Comparison of ENCODE assay signal across 8 cellular contexts in genomic region chr9:35736201-35736633, GRCh38. TPM values are rescaled to one million over a fixed set of nuclear protein-coding genes. Genes with fewer than 3 reads are reported as not detected.
A peak's percentile ranks its signal among the peaks of the same experiment; 100 is the strongest.
DNase-seq lines count a peak whose midpoint lies in the region; ATAC-seq, FAIRE-seq and TF ChIP-seq lines count a peak whose summit lies in the region.

No MANE protein-coding gene starts in this region.

- H3K4me1 Mint-ChIP-seq in activated CD4-positive, alpha-beta memory T cell treated with anti-CD3 and anti-CD28 coated beads, Interleukin-2, amount 10 ng/mL, durations not matched to agents 7 days and 5 days: peaks cover 23% of the 10 kb centered on the region
- peaks cover 12 to 26% (median 16%) of the 10 kb centered on the region in 3 donors for H3K4me1 Mint-ChIP-seq in naive B cell

- ATAC-seq in HG02610 (IDR thresholded peaks at IDR 0.05; ENCODE audit: unreplicated experiment): peak; percentile 21
- no peak for ATAC-seq in naive B cell (ENCODE audit: low read depth in 2 of 2)

- no peak overlapping the region for H3K4me3 Mint-ChIP-seq in activated CD4-positive, alpha-beta memory T cell treated with anti-CD3 and anti-CD28 coated beads, Interleukin-2, amount 10 ng/mL, durations not matched to agents 7 days and 5 days
- peak overlapping the region in 2 of 8 donors; percentile 71 to 76 for H3K4me3 Mint-ChIP-seq in naive B cell

- H3K27me3 Mint-ChIP-seq in activated CD4-positive, alpha-beta memory T cell treated with anti-CD3 and anti-CD28 coated beads, Interleukin-2, amount 10 ng/mL, durations not matched to agents 7 days and 5 days: no peaks in the 10 kb centered on the region
- H3K27me3 Mint-ChIP-seq in naive B cell: no peaks in the 10 kb centered on the region

- peak overlapping the region; percentile 14 for H3K27ac ChIP-seq in endothelial cell of umbilical vein (ENCODE audit: insufficient read depth, low read depth, low read length)
- H3K27ac ChIP-seq in uterus: peak overlapping the region in 1 of 2 donors; percentile 10

- BruUV-seq in endothelial cell of umbilical vein (replicated peaks; lab: Mats Ljungman, UMichigan): no TSS peak

- CTCF ChIA-PET in activated CD4-positive, alpha-beta memory T cell treated with anti-CD3 and anti-CD28 coated beads, Interleukin-2, amount 10 ng/mL, durations not matched to agents 7 days and 5 days (lab: Charles Lee): interaction anchor here (0.6 to 5.9 kb wide), 14 partner anchors 9 to 209 kb away, joined by 3 to 98 read pairs (median 3); partner anchors contain the start of genes GBA2 and RGP1
- CTCF ChIA-PET in endothelial cell of umbilical vein (lab: Charles Lee): interaction anchor here (0.6 to 5.3 kb wide), 25 partner anchors 9 to 146 kb away, joined by 3 to 102 read pairs (median 6); partner anchors contain the start of genes GBA2, HINT2, MSMP and NPR2

- TF ChIP-seq CTCF in endothelial cell of umbilical vein (IDR thresholded peaks at IDR 0.05; ENCODE audit: extremely low read depth in 1 of 2, insufficient read depth in 1 of 2, low read depth in 1 of 2, low read length in 2 of 2) (peak; percentile 84 to 95), uterus (IDR thresholded peaks at IDR 0.05) (peak; percentile 54 to 82 (median 67))

- H3K4me1 ChIP-seq in endothelial cell of umbilical vein (ENCODE audit: control insufficient read depth, extremely low read depth, insufficient read depth, low read length) (peaks cover 15% of the 10 kb centered on the region), uterus (peaks cover 0 to 8% of the 10 kb centered on the region in 2 donors)

- POLR2A ChIA-PET in activated CD4-positive, alpha-beta memory T cell treated with anti-CD3 and anti-CD28 coated beads, Interleukin-2, amount 10 ng/mL, durations not matched to agents 7 days and 5 days (lab: Charles Lee): interaction anchor here (0.7 to 2.9 kb wide), 2 partner anchors 12 to 20 kb away, joined by 3 to 21 read pairs; partner anchors contain the start of genes GBA2 and RGP1
- POLR2A ChIA-PET in endothelial cell of umbilical vein (lab: Charles Lee): interaction anchor here (0.6 kb wide), 1 partner anchor 52 kb away, joined by 3 read pairs; no protein-coding TSS in a partner anchor

- no peak overlapping the region for H2AFZ ChIP-seq in endothelial cell of umbilical vein (ENCODE audit: low read depth, low read length)

- H3K9me3 ChIP-seq in endothelial cell of umbilical vein (replicated peaks; ENCODE audit: control insufficient read depth, insufficient read depth, low read length): no peaks in the 10 kb centered on the region
- H3K9me3 ChIP-seq in uterus: no peaks in the 10 kb centered on the region

- H3K36me3 ChIP-seq in endothelial cell of umbilical vein (ENCODE audit: control insufficient read depth in 2 of 2, extremely low read depth in 1 of 2, insufficient read depth in 2 of 2, low read length in 2 of 2) (peaks cover 38 to 54% of the 10 kb centered on the region in 2 experiments), uterus (no peaks in the 10 kb centered on the region)

- DNase-seq in CMK (ENCODE audit: low read depth) (peak; percentile 52), NCI-H82 treated with DMSO at 0.1 percent for 48 hours (lab: John Stamatoyannopoulos, UW; ENCODE audit: unreplicated experiment) (peak; percentile 45), endothelial cell of umbilical vein (ENCODE audit: low read depth, low spot score) (peak; percentile 87), naive B cell (peak; percentile 67), uterus (peak in 1 of 2 donors; percentile 65), medulla oblongata (ENCODE audit: extremely low spot score) (no peak)
- DNase-seq in activated CD4-positive, alpha-beta memory T cell treated with anti-CD3 and anti-CD28 coated beads, Interleukin-2, amount 10 ng/mL, durations not matched to agents 7 days and 5 days: peak; percentile 72

- no peaks in the 10 kb centered on the region for H4K20me1 ChIP-seq in endothelial cell of umbilical vein (replicated peaks; ENCODE audit: control insufficient read depth, extremely low read depth, insufficient read depth, low read length)

- peaks cover 57% of the 10 kb centered on the region for H3K36me3 Mint-ChIP-seq in activated CD4-positive, alpha-beta memory T cell treated with anti-CD3 and anti-CD28 coated beads, Interleukin-2, amount 10 ng/mL, durations not matched to agents 7 days and 5 days (ENCODE audit: low read depth)
- peaks cover 6 to 24% of the 10 kb centered on the region in 2 donors for H3K36me3 Mint-ChIP-seq in naive B cell

- H3K9ac ChIP-seq in endothelial cell of umbilical vein (replicated peaks; ENCODE audit: extremely low read depth, insufficient read depth, low read length): no peak overlapping the region

- no peak overlapping the region for H3K4me3 ChIP-seq in endothelial cell of umbilical vein (replicated peaks in 1 of 3; ENCODE audit: insufficient read depth in 1 of 3, low read depth in 1 of 3, low read length in 3 of 3)
- H3K4me3 ChIP-seq in uterus: no peak overlapping the region

- dilution Hi-C loops in endothelial cell of umbilical vein (cut with MboI; ENCODE audit: extremely low pct_ligation_motif_present, low sequenced_read_pairs): no loop called here

- H3K9me1 ChIP-seq in endothelial cell of umbilical vein (replicated peaks; ENCODE audit: control insufficient read depth, extremely low read depth, insufficient read depth, low read length): no peaks in the 10 kb centered on the region

- no peaks in the 10 kb centered on the region for H3K9me3 Mint-ChIP-seq in activated CD4-positive, alpha-beta memory T cell treated with anti-CD3 and anti-CD28 coated beads, Interleukin-2, amount 10 ng/mL, durations not matched to agents 7 days and 5 days
- H3K9me3 Mint-ChIP-seq in naive B cell: no peaks in the 10 kb centered on the region

- no peaks in the 10 kb centered on the region for H3K27me3 ChIP-seq in endothelial cell of umbilical vein (ENCODE audit: control insufficient read depth in 2 of 2, insufficient read depth in 2 of 2, low read length in 2 of 2)
- H3K27me3 ChIP-seq in uterus: no peaks in the 10 kb centered on the region

- intact Hi-C loops in endothelial cell of umbilical vein (cut with micrococcal nuclease): loop anchor here (1.0 kb wide), 4 partner anchors 9 to 90 kb away; no protein-coding TSS in a partner anchor
- intact Hi-C loops in uterus (cut with DNase I; ENCODE audit: low total_unique reads): no loop called here

- no peak overlapping the region for H3K4me2 ChIP-seq in endothelial cell of umbilical vein (ENCODE audit: insufficient read depth, low read length)

- H3K27ac Mint-ChIP-seq in activated CD4-positive, alpha-beta memory T cell treated with anti-CD3 and anti-CD28 coated beads, Interleukin-2, amount 10 ng/mL, durations not matched to agents 7 days and 5 days: no peak overlapping the region
- peak overlapping the region in 3 of 6 donors; percentile 5 to 85 (median 32) for H3K27ac Mint-ChIP-seq in naive B cell

- peaks cover 39% of the 10 kb centered on the region for H3K79me2 ChIP-seq in endothelial cell of umbilical vein (ENCODE audit: control insufficient read depth, insufficient read depth, low read length)

- no peak for TF ChIP-seq POLR2A in endothelial cell of umbilical vein (IDR thresholded peaks at IDR 0.05; ENCODE audit: low read depth, low read length)
- no peak for TF ChIP-seq POLR2A in uterus (IDR thresholded peaks at IDR 0.05)

- peak; percentile 98 for FAIRE-seq in endothelial cell of umbilical vein (lab: Jason Lieb, UNC)

RNA-seq across cellular contexts. Expression of gene CREB3, which starts 3.8 kb away (rescaled TPM):
- 10 to 100 TPM; 23.2 to 24.1 TPM for total RNA-seq in activated CD4-positive, alpha-beta memory T cell treated with anti-CD3 and anti-CD28 coated beads, Interleukin-2, amount 10 ng/mL, durations not matched to agents 7 days and 5 days
- total RNA-seq in endothelial cell of umbilical vein (36.4 and 39.8 TPM in 2 replicates), uterus (100 to 1,000 TPM in 1 of 4 donors, 10 to 100 TPM in 3; 30.5 to 105 (median 47.2) TPM)
- polyA plus RNA-seq in endothelial cell of umbilical vein (45.9 and 52.1 TPM in 2 replicates), naive B cell (ENCODE audit: low read depth in 6 of 6) (10 to 100 TPM; 24.8 to 41.0 (median 33.2) TPM)
- polyA plus RNA-seq in endothelial cell of umbilical vein (2011; cell fraction: cytosol; rRNA removed): 32.2 and 36.2 TPM in 2 replicates
- polyA plus RNA-seq in endothelial cell of umbilical vein (2011; cell fraction: nucleus; rRNA removed): 20.0 and 24.0 TPM in 2 replicates
- polyA plus RNA-seq in endothelial cell of umbilical vein (2012): 45.9 and 48.2 TPM in 2 replicates
- 18.5 and 19.4 TPM in 2 replicates for polyA minus RNA-seq in endothelial cell of umbilical vein
- polyA minus RNA-seq in endothelial cell of umbilical vein (2011; cell fraction: cytosol; rRNA and poly(A)+ RNA removed): 13.6 TPM
- 7.0 and 9.1 TPM in 2 replicates for polyA minus RNA-seq in endothelial cell of umbilical vein (2011; cell fraction: nucleus; rRNA and poly(A)+ RNA removed)

RNA-seq across cellular contexts. Expression of gene TLN1, which starts 4.2 kb away (rescaled TPM):
- 100 to 1,000 TPM; 341 to 354 TPM for total RNA-seq in activated CD4-positive, alpha-beta memory T cell treated with anti-CD3 and anti-CD28 coated beads, Interleukin-2, amount 10 ng/mL, durations not matched to agents 7 days and 5 days
- total RNA-seq in endothelial cell of umbilical vein: 424 and 450 TPM in 2 replicates
- polyA plus RNA-seq in endothelial cell of umbilical vein: 120 and 137 TPM in 2 replicates
- 213 and 223 TPM in 2 replicates for polyA plus RNA-seq in endothelial cell of umbilical vein (2011; cell fraction: cytosol; rRNA removed)
- 252 and 278 TPM in 2 replicates for polyA plus RNA-seq in endothelial cell of umbilical vein (2011; cell fraction: nucleus; rRNA removed)
- polyA plus RNA-seq in endothelial cell of umbilical vein (2012): 255 and 266 TPM in 2 replicates
- 647 and 685 TPM in 2 replicates for polyA minus RNA-seq in endothelial cell of umbilical vein
- polyA minus RNA-seq in endothelial cell of umbilical vein (2011; cell fraction: cytosol; rRNA and poly(A)+ RNA removed): 119 TPM
- 163 and 201 TPM in 2 replicates for polyA minus RNA-seq in endothelial cell of umbilical vein (2011; cell fraction: nucleus; rRNA and poly(A)+ RNA removed)
- polyA plus RNA-seq in naive B cell (ENCODE audit: low read depth in 6 of 6): 100 to 1,000 TPM in 1 of 6 donors, 10 to 100 TPM in 5; 15.6 to 128 (median 42.4) TPM
- 100 to 1,000 TPM; 202 to 540 (median 281) TPM for total RNA-seq in uterus

RNA-seq across cellular contexts. Expression of gene GBA2, which starts 12.8 kb away (rescaled TPM):
- total RNA-seq in activated CD4-positive, alpha-beta memory T cell treated with anti-CD3 and anti-CD28 coated beads, Interleukin-2, amount 10 ng/mL, durations not matched to agents 7 days and 5 days: 10 to 100 TPM; 45.8 to 49.1 TPM
- total RNA-seq in endothelial cell of umbilical vein (158 and 196 TPM in 2 replicates), uterus (100 to 1,000 TPM in 1 of 4 donors, 10 to 100 TPM in 3; 26.9 to 104 (median 42.1) TPM)
- polyA plus RNA-seq in endothelial cell of umbilical vein (99.9 and 110 TPM in 2 replicates), naive B cell (ENCODE audit: low read depth in 6 of 6) (10 to 100 TPM; 31.7 to 49.1 (median 39.0) TPM)
- 57.3 and 62.9 TPM in 2 replicates for polyA plus RNA-seq in endothelial cell of umbilical vein (2011; cell fraction: cytosol; rRNA removed)
- polyA plus RNA-seq in endothelial cell of umbilical vein (2011; cell fraction: nucleus; rRNA removed): 939 and 994 TPM in 2 replicates
- polyA plus RNA-seq in endothelial cell of umbilical vein (2012): 58.1 and 93.8 TPM in 2 replicates
- polyA minus RNA-seq in endothelial cell of umbilical vein: 156 and 170 TPM in 2 replicates
- 13.1 TPM for polyA minus RNA-seq in endothelial cell of umbilical vein (2011; cell fraction: cytosol; rRNA and poly(A)+ RNA removed)
- polyA minus RNA-seq in endothelial cell of umbilical vein (2011; cell fraction: nucleus; rRNA and poly(A)+ RNA removed): 228 TPM in 2 replicates

RNA-seq across cellular contexts. Expression of gene RGP1, which starts 12.9 kb away (rescaled TPM):
- total RNA-seq in activated CD4-positive, alpha-beta memory T cell treated with anti-CD3 and anti-CD28 coated beads, Interleukin-2, amount 10 ng/mL, durations not matched to agents 7 days and 5 days: 10 to 100 TPM; 29.1 to 29.5 TPM
- total RNA-seq in endothelial cell of umbilical vein: 23.3 and 29.0 TPM in 2 replicates
- 12.7 and 15.0 TPM in 2 replicates for polyA plus RNA-seq in endothelial cell of umbilical vein
- polyA plus RNA-seq in endothelial cell of umbilical vein (2011; cell fraction: cytosol; rRNA removed): 14.6 and 14.8 TPM in 2 replicates
- polyA plus RNA-seq in endothelial cell of umbilical vein (2011; cell fraction: nucleus; rRNA removed): 27.3 and 27.5 TPM in 2 replicates
- 18.4 and 19.7 TPM in 2 replicates for polyA plus RNA-seq in endothelial cell of umbilical vein (2012)
- polyA minus RNA-seq in endothelial cell of umbilical vein: 26.0 and 31.2 TPM in 2 replicates
- polyA minus RNA-seq in endothelial cell of umbilical vein (2011; cell fraction: cytosol; rRNA and poly(A)+ RNA removed): 11.1 TPM
- polyA minus RNA-seq in endothelial cell of umbilical vein (2011; cell fraction: nucleus; rRNA and poly(A)+ RNA removed): 13.8 and 14.8 TPM in 2 replicates
- 10 to 100 TPM in 1 of 6 donors, 1 to 10 TPM in 5; 1.9 to 14.2 (median 6.9) TPM for polyA plus RNA-seq in naive B cell (ENCODE audit: low read depth in 6 of 6)
- total RNA-seq in uterus: 10 to 100 TPM in 2 of 4 donors, 1 to 10 TPM in 2; 2.0 to 38.1 (median 10.3) TPM

RNA-seq across cellular contexts. Expression of gene MSMP, which starts 17.9 kb away (rescaled TPM):
- total RNA-seq in activated CD4-positive, alpha-beta memory T cell treated with anti-CD3 and anti-CD28 coated beads, Interleukin-2, amount 10 ng/mL, durations not matched to agents 7 days and 5 days: under 1 TPM in 1 of 2 experiments, not detected in 1; 0.48 TPM
- total RNA-seq in endothelial cell of umbilical vein: 18.8 and 25.6 TPM in 2 replicates
- polyA plus RNA-seq in endothelial cell of umbilical vein: 23.5 and 29.0 TPM in 2 replicates
- polyA plus RNA-seq in endothelial cell of umbilical vein (2011; cell fraction: cytosol; rRNA removed): 27.7 and 40.2 TPM in 2 replicates
- polyA plus RNA-seq in endothelial cell of umbilical vein (2011; cell fraction: nucleus; rRNA removed): 9.9 and 11.8 TPM in 2 replicates
- 10.2 and 29.9 TPM in 2 replicates for polyA plus RNA-seq in endothelial cell of umbilical vein (2012)
- polyA minus RNA-seq in endothelial cell of umbilical vein: 7.9 and 10.8 TPM in 2 replicates
- polyA minus RNA-seq in endothelial cell of umbilical vein (2011; cell fraction: cytosol; rRNA and poly(A)+ RNA removed): not detected
- polyA minus RNA-seq in endothelial cell of umbilical vein (2011; cell fraction: nucleus; rRNA and poly(A)+ RNA removed): 1.5 and 2.1 TPM in 2 replicates
- polyA plus RNA-seq in naive B cell (ENCODE audit: low read depth in 6 of 6): 1 to 10 TPM in 5 of 6 donors, not detected in 1; 2.1 to 7.2 (median 3.6) TPM
- total RNA-seq in uterus: not detected
